17 cellular contexts compared by ENCODE assay signal in the genomic region with DNA sequence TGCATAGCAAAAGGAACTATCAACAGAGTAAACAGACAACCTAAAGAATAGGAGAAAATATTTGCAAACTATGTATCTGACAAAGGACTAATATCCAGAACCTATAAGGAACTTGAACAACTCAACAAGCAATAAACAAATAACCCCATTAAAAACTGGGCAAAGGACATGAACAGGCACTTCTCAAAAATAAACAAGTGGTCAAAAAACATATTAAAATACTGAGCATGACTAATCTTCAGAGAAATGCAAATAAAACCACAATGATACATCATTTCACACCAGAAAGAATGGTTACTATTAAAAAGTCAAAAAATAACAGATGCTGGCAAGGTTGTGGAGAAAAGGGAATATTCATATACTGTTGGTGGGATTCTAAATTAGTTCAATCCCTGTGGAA. TPM values are rescaled to one million over a fixed set of nuclear protein-coding genes. Genes with fewer than 3 reads are reported as not detected.
DNase-seq lines count a peak whose midpoint lies in the region; ATAC-seq and TF ChIP-seq lines count a peak whose summit lies in the region.
"Had no signal": no experiment of that assay in that cellular context is flagged by ENCODE, and none has a peak within 500 bp of the region (broad histone marks: within the 10 kb centered on the region; RNA-seq: fewer than 3 reads in every experiment).

No MANE protein-coding gene starts in this region.

- H3K4me2 ChIP-seq in GM23248 (ENCODE audit: unreplicated experiment), result no peak overlapping the region
- H3K4me2 ChIP-seq: BLaER1 treated with 17β-estradiol and CSF1 and Interleukin-3, amounts not matched to agents 10 nM and 100 nM had no signal

- H3K4me3 ChIP-seq in GM23248 (no peak overlapping the region), fibroblast of villous mesenchyme (ENCODE audit: low read depth, low read length) (no peak overlapping the region)
- H3K4me3 ChIP-seq: BLaER1 treated with 17β-estradiol and CSF1 and Interleukin-3, amounts not matched to agents 10 nM and 100 nM; MG63; Peyer's patch had no signal

- H3K27me3 Mint-ChIP-seq in endothelial cell (ENCODE audit: unreplicated experiment), result no peaks in the 10 kb centered on the region

- no peaks in the 10 kb centered on the region for H4K20me1 ChIP-seq in GM23248 (ENCODE audit: insufficient read depth)
- H4K20me1 ChIP-seq: BLaER1 treated with 17β-estradiol and CSF1 and Interleukin-3, amounts not matched to agents 10 nM and 100 nM had no signal

- H3K4me3 Mint-ChIP-seq in endothelial cell (ENCODE audit: unreplicated experiment), result no peak overlapping the region
- H3K4me3 Mint-ChIP-seq: CD8-positive, alpha-beta T cell had no signal

- peaks cover 22% of the 10 kb centered on the region for H3F3A ChIP-seq in GM23248 (ENCODE audit: insufficient read depth)

- H3K9me2 ChIP-seq in GM23248 (ENCODE audit: insufficient read depth), result no peaks in the 10 kb centered on the region

- no peak overlapping the region for H2AFZ ChIP-seq in GM23248

- TF ChIP-seq CTCF in fibroblast of villous mesenchyme (IDR thresholded peaks at IDR 0.05; ENCODE audit: insufficient read depth, low read depth, low read length), result no peak
- TF ChIP-seq CTCF in endothelial cell (IDR thresholded peaks at IDR 0.05; ENCODE audit: unreplicated experiment), result no peak

- no peak overlapping the region for H3K27ac ChIP-seq in GM23248
- H3K27ac ChIP-seq: BLaER1 treated with 17β-estradiol and CSF1 and Interleukin-3, amounts not matched to agents 10 nM and 100 nM; Peyer's patch had no signal

- H3K9ac ChIP-seq in GM23248, result no peak overlapping the region
- H3K9ac ChIP-seq: BLaER1 treated with 17β-estradiol and CSF1 and Interleukin-3, amounts not matched to agents 10 nM and 100 nM had no signal

- no peaks in the 10 kb centered on the region for H3K27me3 ChIP-seq in GM23248 (replicated peaks; ENCODE audit: insufficient read depth)
- H3K27me3 ChIP-seq: BLaER1 treated with 17β-estradiol and CSF1 and Interleukin-3, amounts not matched to agents 10 nM and 100 nM; MG63; Peyer's patch had no signal

- H3K27ac Mint-ChIP-seq in endothelial cell (ENCODE audit: unreplicated experiment), result no peak overlapping the region
- H3K27ac Mint-ChIP-seq: CD8-positive, alpha-beta T cell had no signal

- no peak for ATAC-seq in GM21619 (IDR thresholded peaks at IDR 0.05; ENCODE audit: unreplicated experiment)
- ATAC-seq: CD8-positive, alpha-beta T cell had no signal

- in situ Hi-C loops in GM23248 (cut with MboI), result no loop called here

- H3K9me3 Mint-ChIP-seq in endothelial cell (ENCODE audit: unreplicated experiment), result no peaks in the 10 kb centered on the region
- H3K9me3 Mint-ChIP-seq: CD8-positive, alpha-beta T cell had no signal

- H3K4me1 ChIP-seq in GM23248 (ENCODE audit: insufficient read depth), result peaks cover 25% of the 10 kb centered on the region
- H3K4me1 ChIP-seq: BLaER1 treated with 17β-estradiol and CSF1 and Interleukin-3, amounts not matched to agents 10 nM and 100 nM; Peyer's patch had no signal

- peaks cover 9% of the 10 kb centered on the region for H3K4me1 Mint-ChIP-seq in endothelial cell (ENCODE audit: unreplicated experiment)

- DNase-seq in GM23248, result peak; percentile 37
- DNase-seq in NCI-H226, result peak; percentile 34
- DNase-seq in fibroblast of villous mesenchyme (ENCODE audit: low read depth), result peak; percentile 54
- DNase-seq in NCI-H146 (lab: John Stamatoyannopoulos, UW), result no peak
- DNase-seq in endothelial cell (ENCODE audit: low spot score), result no peak
- no peak for DNase-seq in DMS153 treated with DMSO at 0.1 percent for 48 hours (lab: John Stamatoyannopoulos, UW; ENCODE audit: unreplicated experiment)
- DNase-seq: CD8-positive, alpha-beta T cell; DMS79 treated with DMSO at 0.1 percent for 48 hours; GDM1; IMR-90; MG63; NCI-H1048; NCI-H1694; NCI-H2081 treated with DMSO at 0.1 percent for 48 hours; Peyer's patch had no signal

- H3K36me3 Mint-ChIP-seq in endothelial cell (ENCODE audit: low read depth, unreplicated experiment), result no peaks in the 10 kb centered on the region
- H3K36me3 Mint-ChIP-seq: CD8-positive, alpha-beta T cell had no signal

- peaks cover 44% of the 10 kb centered on the region for H3K79me2 ChIP-seq in GM23248 (ENCODE audit: insufficient read depth)

- H3K9me3 ChIP-seq in GM23248 (ENCODE audit: low read depth), result no peaks in the 10 kb centered on the region
- H3K9me3 ChIP-seq: MG63, Peyer's patch had no signal

- H3K36me3 ChIP-seq in GM23248 (ENCODE audit: low read depth), result no peaks in the 10 kb centered on the region
- H3K36me3 ChIP-seq: BLaER1 treated with 17β-estradiol and CSF1 and Interleukin-3, amounts not matched to agents 10 nM and 100 nM; MG63; Peyer's patch had no signal

RNA-seq across cellular contexts. Expression of gene MAGI2, which starts 17.1 kb away (rescaled TPM):
- total RNA-seq in GM23248 (2014; rRNA removed; shearing (Covaris generic)), result 4.1 and 8.1 TPM in 2 replicates
- 2.2 and 3.5 TPM in 2 replicates for polyA plus RNA-seq in GM23248 (2016; fragmentation: Nextera tagmentation; extraction: Ambion mirVana)
- total RNA-seq in fibroblast of villous mesenchyme, result 20.0 and 24.6 TPM in 2 replicates
- total RNA-seq in endothelial cell (ENCODE audit: unreplicated experiment), result 6.3 TPM

Comparison
In these comparisons a context has a peak if more than half of its experiments do, and no peak if none do; other contexts are left out.
1. DNase-seq: peak in GM23248 (single experiment), NCI-H226 (single experiment) and fibroblast of villous mesenchyme (single experiment); none in NCI-H146 (single experiment), endothelial cell (single experiment) and DMS153 treated with DMSO at 0.1 percent for 48 hours (single experiment).